ENCODE assay signal across 9 cellular contexts in the genomic region with DNA sequence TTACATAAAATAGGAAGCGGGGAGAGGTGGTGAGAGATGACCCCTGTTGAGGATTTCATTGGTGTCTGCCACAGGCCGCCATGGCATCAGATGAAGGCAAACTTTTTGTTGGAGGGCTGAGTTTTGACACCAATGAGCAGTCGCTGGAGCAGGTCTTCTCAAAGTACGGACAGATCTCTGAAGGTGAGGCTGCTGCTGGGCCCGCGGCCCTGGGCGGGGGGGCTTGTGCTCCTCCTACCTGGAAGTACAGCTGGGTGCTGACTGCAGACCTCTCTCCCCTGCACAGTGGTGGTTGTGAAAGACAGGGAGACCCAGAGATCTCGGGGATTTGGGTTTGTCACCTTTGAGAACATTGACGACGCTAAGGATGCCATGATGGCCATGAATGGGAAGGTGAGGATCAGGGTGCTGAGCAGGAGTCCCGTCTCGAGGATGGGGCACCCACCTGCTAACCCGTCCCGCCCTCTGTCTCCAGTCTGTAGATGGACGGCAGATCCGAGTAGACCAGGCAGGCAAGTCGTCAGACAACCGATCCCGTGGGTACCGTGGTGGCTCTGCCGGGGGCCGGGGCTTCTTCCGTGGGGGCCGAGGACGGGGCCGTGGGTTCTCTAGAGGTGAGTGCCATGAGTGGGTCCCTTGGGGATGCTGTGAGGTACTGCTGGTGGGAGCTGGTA. TPM values are rescaled to one million over a fixed set of nuclear protein-coding genes. Genes with fewer than 3 reads are reported as not detected.
DNase-seq lines count a peak whose midpoint lies in the region; ATAC-seq and TF ChIP-seq lines count a peak whose summit lies in the region.
"Had no signal": no experiment of that assay in that cellular context is flagged by ENCODE, and none has a peak within 500 bp of the region (broad histone marks: within the 10 kb centered on the region; RNA-seq: fewer than 3 reads in every experiment).

No MANE protein-coding gene starts in this region.

- peak overlapping the region; percentile 84 to 94 (median 90) for H3K4me3 Mint-ChIP-seq in IgD-negative memory B cell
- peak overlapping the region; percentile 84 for H3K4me3 Mint-ChIP-seq in chondrocyte (ENCODE audit: unreplicated experiment)
- H3K4me3 Mint-ChIP-seq in natural killer cell = peak overlapping the region; percentile 94

- peak overlapping the region; percentile 94 for H3K4me3 ChIP-seq in AG10803 (ENCODE audit: low read length)

- peak overlapping the region; percentile 93 to 95 (median 95) for H3K27ac Mint-ChIP-seq in IgD-negative memory B cell
- H3K27ac Mint-ChIP-seq in chondrocyte (ENCODE audit: unreplicated experiment) = peak overlapping the region; percentile 93
- H3K27ac Mint-ChIP-seq in natural killer cell = peak overlapping the region; percentile 88 to 94

- H3K36me3 Mint-ChIP-seq in IgD-negative memory B cell (peaks cover 5% of the 10 kb centered on the region), chondrocyte (ENCODE audit: low read depth) (peaks cover 33% of the 10 kb centered on the region), natural killer cell (peaks cover 7% of the 10 kb centered on the region)

- no peaks in the 10 kb centered on the region for H3K27me3 Mint-ChIP-seq in IgD-negative memory B cell
- no peaks in the 10 kb centered on the region for H3K27me3 Mint-ChIP-seq in chondrocyte (ENCODE audit: low read depth)
- no peaks in the 10 kb centered on the region for H3K27me3 Mint-ChIP-seq in natural killer cell (ENCODE audit: low read depth in 2 of 2)

- DNase-seq in AG10803 (ENCODE audit: low read depth) (no peak), chondrocyte (ENCODE audit: low spot score) (no peak), natural killer cell (no peak), NCI-H2029 treated with DMSO at 0.1 percent for 48 hours (lab: John Stamatoyannopoulos, UW) (no peak), activated gamma-delta T cell treated with Interleukin-2 at 50 U/mL for 16 hours (no peak), NCI-H2196 treated with DMSO at 0.1 percent for 48 hours (lab: John Stamatoyannopoulos, UW; ENCODE audit: unreplicated experiment) (no peak)
- DNase-seq: NCI-H510A treated with DMSO at 0.1 percent for 48 hours had no signal

- intact Hi-C loops in natural killer cell (cut with micrococcal nuclease) = loop anchor here (10.0 kb wide), 1 partner anchor 224 kb away; the partner anchor contains the start of genes PCSK4 and REEP6

- TF ChIP-seq CTCF in AG10803 (conservative IDR thresholded peaks at IDR 0.05; ENCODE audit: low read length) = no peak
- no peak for TF ChIP-seq CTCF in chondrocyte (IDR thresholded peaks at IDR 0.05)
- TF ChIP-seq CTCF in natural killer cell (IDR thresholded peaks at IDR 0.05) = no peak

- ATAC-seq in natural killer cell (no peak), HG02642 (IDR thresholded peaks at IDR 0.05; ENCODE audit: poor library complexity, unreplicated experiment) (no peak)

- H3K9me3 Mint-ChIP-seq in IgD-negative memory B cell (no peaks in the 10 kb centered on the region), chondrocyte (ENCODE audit: low read depth) (no peaks in the 10 kb centered on the region), natural killer cell (no peaks in the 10 kb centered on the region)

- H3K4me1 Mint-ChIP-seq in IgD-negative memory B cell (peaks cover 33 to 35% (median 34%) of the 10 kb centered on the region in 3 donors), chondrocyte (ENCODE audit: low read depth) (peaks cover 64% of the 10 kb centered on the region), natural killer cell (peaks cover 57 to 69% of the 10 kb centered on the region in 2 donors)

RNA-seq across cellular contexts. Expression of gene CIRBP, which starts 1.9 kb away (rescaled TPM):
- polyA plus RNA-seq in IgD-negative memory B cell = 377 TPM
- total RNA-seq in chondrocyte (295 to 320 TPM (median 303 TPM) in 3 replicates), natural killer cell (100 to 1,000 TPM; 410 to 454 (median 440) TPM)

RNA-seq across cellular contexts. Expression of gene FAM174C, which starts 4.3 kb away (rescaled TPM):
- polyA plus RNA-seq in IgD-negative memory B cell = 115 TPM
- total RNA-seq in chondrocyte = 32.7 to 41.3 TPM (median 36.1 TPM) in 3 replicates
- 10 to 100 TPM; 26.6 to 33.4 (median 27.1) TPM for total RNA-seq in natural killer cell

RNA-seq across cellular contexts. Expression of gene EFNA2, which starts 14.7 kb away (rescaled TPM):
- polyA plus RNA-seq in IgD-negative memory B cell = not detected
- total RNA-seq in chondrocyte (7.0 to 7.9 TPM (median 7.2 TPM) in 3 replicates), natural killer cell (not detected)

RNA-seq across cellular contexts. Expression of gene MIDN, which starts 22.6 kb away (rescaled TPM):
- 4.8 TPM for polyA plus RNA-seq in IgD-negative memory B cell
- 64.5 to 75.3 TPM (median 68.3 TPM) in 3 replicates for total RNA-seq in chondrocyte
- 100 to 1,000 TPM; 296 to 367 (median 314) TPM for total RNA-seq in natural killer cell

RNA-seq across cellular contexts. Expression of gene ATP5F1D, which starts 29.4 kb away (rescaled TPM):
- 339 TPM for polyA plus RNA-seq in IgD-negative memory B cell
- total RNA-seq in chondrocyte = 110 to 125 TPM (median 122 TPM) in 3 replicates
- total RNA-seq in natural killer cell = 100 to 1,000 TPM in 2 of 3 donors, 10 to 100 TPM in 1; 88.6 to 119 (median 104) TPM
